In the genomic region with DNA sequence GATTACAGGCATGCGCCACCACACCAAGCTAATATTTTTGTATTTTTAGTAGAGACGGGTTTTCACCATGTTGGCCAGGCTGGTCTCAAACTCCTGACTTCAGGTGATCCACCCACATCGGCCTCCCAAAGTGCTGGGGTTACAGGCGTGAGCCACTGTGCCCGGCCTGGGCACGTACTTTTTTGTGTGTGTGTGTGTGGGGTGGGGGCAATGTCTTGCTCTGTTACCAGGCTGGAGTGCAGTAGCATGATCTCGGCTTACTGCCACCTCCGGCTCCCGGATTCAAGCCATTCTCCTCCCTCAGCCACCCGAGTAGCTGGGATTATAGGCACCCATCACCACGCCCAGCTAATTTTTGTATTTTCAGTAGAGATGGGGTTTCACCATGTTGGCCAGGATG, we compare ENCODE assay signal across 2 cellular contexts. TPM values are rescaled to one million over a fixed set of nuclear protein-coding genes. Genes with fewer than 3 reads are reported as not detected.
"Had no signal": no experiment of that assay in that cellular context is flagged by ENCODE, and none has a peak within 500 bp of the region (broad histone marks: within the 10 kb centered on the region; RNA-seq: fewer than 3 reads in every experiment).

No MANE protein-coding gene starts in this region.

RNA-seq across cellular contexts. Expression of a gene that starts 36.6 kb away (rescaled TPM):
- total RNA-seq: lung microvascular endothelial cell had no signal
- polyA plus RNA-seq: immature natural killer cell had no signal
